In the genomic region with DNA sequence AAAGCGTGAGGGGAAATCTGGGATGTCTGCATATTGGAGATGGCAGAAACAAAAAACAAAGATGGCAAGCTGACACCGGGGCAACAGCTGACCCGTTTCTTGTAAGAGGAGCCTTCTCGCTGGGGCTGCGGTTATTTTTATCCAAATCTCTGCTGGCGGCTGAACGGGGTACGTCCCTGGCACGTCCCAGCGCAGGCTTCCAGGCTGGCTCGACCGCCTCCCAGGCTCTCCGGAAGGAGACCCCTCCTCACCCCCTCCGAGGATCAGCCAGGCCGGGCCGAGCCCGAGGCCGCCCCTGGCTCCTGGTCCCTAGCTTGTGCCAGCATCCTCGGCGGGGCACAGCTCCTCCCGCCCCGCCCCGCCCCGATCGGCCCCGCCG, we compare ENCODE assay signal across 8 cellular contexts. TPM values are rescaled to one million over a fixed set of nuclear protein-coding genes. Genes with fewer than 3 reads are reported as not detected.
A peak's percentile ranks its signal among the peaks of the same experiment; 100 is the strongest.
DNase-seq lines count a peak whose midpoint lies in the region; ATAC-seq and TF ChIP-seq lines count a peak whose summit lies in the region.

No MANE protein-coding gene starts in this region.

- ATAC-seq in DND-41 (ENCODE audit: insufficient read depth, low read depth) = peak; percentile 78
- peak; percentile 53 for ATAC-seq in GM19452 (IDR thresholded peaks at IDR 0.05; ENCODE audit: unreplicated experiment)
- peak; percentile 65 for ATAC-seq in HG03439 (IDR thresholded peaks at IDR 0.05; ENCODE audit: unreplicated experiment)

- H3K79me2 ChIP-seq in DND-41 (ENCODE audit: insufficient read depth, low read length) = peaks cover 22% of the 10 kb centered on the region

- H3K9me3 ChIP-seq in DND-41 (ENCODE audit: insufficient read depth, low read length, severe bottlenecking) (no peaks in the 10 kb centered on the region), endocrine pancreas (ENCODE audit: control insufficient read depth, low read length) (no peaks in the 10 kb centered on the region), tibial nerve (no peaks in the 10 kb centered on the region)

- H4K20me1 ChIP-seq in DND-41 (ENCODE audit: insufficient read depth, low read length) = no peaks in the 10 kb centered on the region

- H3K4me3 ChIP-seq in DND-41 (ENCODE audit: low read depth in 1 of 2, low read length in 2 of 2) (peak overlapping the region; percentile 41 to 66; a peak in 3 of 4 replicates), endocrine pancreas (ENCODE audit: control insufficient read depth, insufficient read depth, low read length) (peak overlapping the region; percentile 95), tibial nerve (peak overlapping the region; percentile 56 to 91 (median 76))

- TF ChIP-seq CTCF in DND-41 (IDR thresholded peaks at IDR 0.05; ENCODE audit: borderline replicate concordance, extremely low read depth, low read length, poor library complexity, severe bottlenecking) = no peak
- no peak for TF ChIP-seq CTCF in tibial nerve (IDR thresholded peaks at IDR 0.05)

- H3K4me1 ChIP-seq in DND-41 (ENCODE audit: insufficient read depth, low read length) (peaks cover 21% of the 10 kb centered on the region), endocrine pancreas (ENCODE audit: control insufficient read depth, insufficient read depth, low read length) (peaks cover 14% of the 10 kb centered on the region), tibial nerve (peaks cover 0 to 32% (median 0%) of the 10 kb centered on the region in 4 donors)

- WGBS in tibial nerve, 2 donors = 0 to 1% methylated on average over 11 to 21 of the region's 27 CpGs

- H3K9ac ChIP-seq in DND-41 (ENCODE audit: low read depth, low read length) (peak overlapping the region; percentile 56), endocrine pancreas (ENCODE audit: control insufficient read depth, insufficient read depth, low read length) (peak overlapping the region; percentile 86)

- H2AFZ ChIP-seq in DND-41 (ENCODE audit: low read depth, low read length) = peak overlapping the region; percentile 69

- peak overlapping the region; percentile 58 for H3K4me2 ChIP-seq in DND-41 (ENCODE audit: insufficient read depth, low read length)

- DNase-seq in DND-41 = peak; percentile 43
- peak; percentile 38 for DNase-seq in SK-N-DZ (ENCODE audit: low spot score)
- peak; percentile 57 for DNase-seq in midbrain (lab: John Stamatoyannopoulos, UW)
- DNase-seq in tibial nerve (ENCODE audit: low spot score in 2 of 2) = no peak
- no peak for DNase-seq in NCI-H128 (lab: John Stamatoyannopoulos, UW; ENCODE audit: unreplicated experiment)

- H3K27ac ChIP-seq in DND-41 (ENCODE audit: low read length) (peak overlapping the region; percentile 46; the same call in 1 of the 2 replicates), tibial nerve (peak overlapping the region; percentile 45 to 88 (median 70))

- H3K36me3 ChIP-seq in DND-41 (ENCODE audit: insufficient read depth, low read length) (no peaks in the 10 kb centered on the region), endocrine pancreas (ENCODE audit: control insufficient read depth, insufficient read depth, low read length) (no peaks in the 10 kb centered on the region), tibial nerve (no peaks in the 10 kb centered on the region)

- no peak for TF ChIP-seq EP300 in tibial nerve (IDR thresholded peaks at IDR 0.05)

- H3K27me3 ChIP-seq in DND-41 (ENCODE audit: insufficient read depth, low read length, poor library complexity) (no peaks in the 10 kb centered on the region), endocrine pancreas (ENCODE audit: control insufficient read depth, insufficient read depth, low read length) (no peaks in the 10 kb centered on the region), tibial nerve (no peaks in the 10 kb centered on the region)

- no peak for TF ChIP-seq POLR2A in tibial nerve (IDR thresholded peaks at IDR 0.05)

RNA-seq across cellular contexts. Expression of a gene that starts 0.4 kb away (rescaled TPM):
- polyA plus RNA-seq in SK-N-DZ (2014; cell fraction: cytosol; rRNA removed) = 17.0 and 18.2 TPM in 2 replicates
- 8.7 and 9.5 TPM in 2 replicates for polyA plus RNA-seq in SK-N-DZ (2014; cell fraction: nucleus; rRNA removed)
- total RNA-seq in tibial nerve = 100 to 1,000 TPM in 1 of 4 donors, 10 to 100 TPM in 3; 47.7 to 108 (median 73.4) TPM

RNA-seq across cellular contexts. Expression of a gene that starts 13.4 kb away (rescaled TPM):
- 2.0 and 2.6 TPM in 2 replicates for polyA plus RNA-seq in SK-N-DZ (2014; cell fraction: cytosol; rRNA removed)
- polyA plus RNA-seq in SK-N-DZ (2014; cell fraction: nucleus; rRNA removed) = 2.4 and 3.3 TPM in 2 replicates
- total RNA-seq in tibial nerve = 1 to 10 TPM in 3 of 4 donors, under 1 TPM in 1; 0.30 to 6.3 (median 4.3) TPM

RNA-seq across cellular contexts. Expression of a gene that starts 17.6 kb away (rescaled TPM):
- polyA plus RNA-seq in SK-N-DZ (2014; cell fraction: cytosol; rRNA removed) = not detected in 2 replicates
- polyA plus RNA-seq in SK-N-DZ (2014; cell fraction: nucleus; rRNA removed) = 0.27 TPM in 1 of 2 replicates, not detected in the other
- total RNA-seq in tibial nerve = 1 to 10 TPM in 3 of 4 donors, under 1 TPM in 1; 0.84 to 2.4 (median 1.7) TPM

Comparison
In these comparisons a context has a peak if more than half of its experiments do, and no peak if none do; other contexts are left out.
1. DNase-seq: peak in DND-41 (single experiment), SK-N-DZ (single experiment) and midbrain (single experiment); none in tibial nerve (0 of 2) and NCI-H128 (single experiment).
2. Peak in every context shown above with its lines, with median percentiles within 50 percentile points of each other: ATAC-seq and H3K4me3 ChIP-seq.